ENCODE assay signal across 25 cellular contexts in the genomic region with DNA sequence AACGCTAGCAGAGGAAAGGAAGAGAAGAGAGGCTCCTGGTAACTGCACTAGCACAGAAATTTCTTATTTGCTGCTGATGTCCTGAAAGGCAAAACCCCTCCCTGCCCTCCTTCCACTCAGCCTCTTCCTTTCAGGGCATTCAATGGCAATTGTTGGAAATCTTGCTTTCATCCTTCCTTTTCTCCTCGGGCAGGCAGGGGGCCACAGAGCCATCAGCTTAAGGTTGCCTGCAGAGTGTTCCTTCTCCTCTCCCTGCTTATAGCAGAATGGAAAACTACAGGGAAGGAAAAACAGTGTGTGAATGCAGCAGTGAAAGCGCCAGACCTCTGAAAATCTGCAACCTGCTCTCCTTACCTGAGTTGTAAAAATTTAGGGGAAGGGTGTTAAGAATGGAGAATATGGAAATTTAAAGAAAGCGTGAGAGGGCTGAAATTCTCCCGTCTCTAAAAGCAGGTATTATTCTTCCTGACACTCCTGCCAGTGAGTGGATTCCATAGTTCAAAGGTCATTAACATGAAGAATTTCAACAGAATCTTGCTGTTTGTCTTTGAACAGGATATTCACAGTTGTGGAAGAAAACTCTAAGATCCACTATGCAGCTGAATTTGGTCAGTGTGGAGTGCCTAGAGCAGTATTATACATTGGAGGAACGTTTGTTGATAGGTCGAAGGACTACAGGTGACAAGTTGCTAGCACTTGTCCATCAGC.
DNase-seq lines count a peak whose midpoint lies in the region; ATAC-seq lines count a peak whose summit lies in the region.
"Had no signal": no experiment of that assay in that cellular context is flagged by ENCODE, and none has a peak within 500 bp of the region (broad histone marks: within the 10 kb centered on the region; RNA-seq: fewer than 3 reads in every experiment).

No MANE protein-coding gene starts in this region.

- no peak overlapping the region for H3K4me3 Mint-ChIP-seq in natural killer cell treated with Interleukin-12 subunit alpha and Interleukin-12 subunit beta and Interleukin-15 and Interleukin-18, amount 100 ng/mL, for 72 hours
- H3K4me3 Mint-ChIP-seq: activated CD4-positive, alpha-beta T cell treated with anti-CD3 and anti-CD28 coated beads, Interleukin-2, amount 10 ng/mL, durations not matched to agents 7 days and 5 days; activated CD8-positive, alpha-beta memory T cell treated with anti-CD3 and anti-CD28 coated beads, Interleukin-2, amount 10 ng/mL, durations not matched to agents 7 days and 5 days; HFFc6 had no signal

- H3K9me3 Mint-ChIP-seq in natural killer cell treated with Interleukin-12 subunit alpha and Interleukin-12 subunit beta and Interleukin-15 and Interleukin-18, amount 100 ng/mL, for 72 hours: peaks cover 5% of the 10 kb centered on the region

- no peak overlapping the region for H3K27ac Mint-ChIP-seq in natural killer cell treated with Interleukin-12 subunit alpha and Interleukin-12 subunit beta and Interleukin-15 and Interleukin-18, amount 100 ng/mL, for 72 hours
- H3K27ac Mint-ChIP-seq: activated CD4-positive, alpha-beta T cell treated with anti-CD3 and anti-CD28 coated beads, Interleukin-2, amount 10 ng/mL, durations not matched to agents 7 days and 5 days; activated CD8-positive, alpha-beta memory T cell treated with anti-CD3 and anti-CD28 coated beads, Interleukin-2, amount 10 ng/mL, durations not matched to agents 7 days and 5 days; HFFc6 had no signal

- H3K36me3 Mint-ChIP-seq in natural killer cell treated with Interleukin-12 subunit alpha and Interleukin-12 subunit beta and Interleukin-15 and Interleukin-18, amount 100 ng/mL, for 72 hours: no peaks in the 10 kb centered on the region
- H3K36me3 Mint-ChIP-seq: activated CD8-positive, alpha-beta memory T cell treated with anti-CD3 and anti-CD28 coated beads, Interleukin-2, amount 10 ng/mL, durations not matched to agents 7 days and 5 days had no signal

- no peak for ATAC-seq in natural killer cell treated with Interleukin-12 subunit alpha and Interleukin-12 subunit beta and Interleukin-15 and Interleukin-18, amount 100 ng/mL, for 72 hours
- ATAC-seq in GM18907 (IDR thresholded peaks at IDR 0.05; ENCODE audit: unreplicated experiment): no peak
- ATAC-seq: activated CD8-positive, alpha-beta memory T cell treated with anti-CD3 and anti-CD28 coated beads, Interleukin-2, amount 10 ng/mL, durations not matched to agents 7 days and 5 days; body of pancreas; Panc1 had no signal

- H3K4me1 Mint-ChIP-seq in natural killer cell treated with Interleukin-12 subunit alpha and Interleukin-12 subunit beta and Interleukin-15 and Interleukin-18, amount 100 ng/mL, for 72 hours (ENCODE audit: low read depth in 2 of 2): no peaks in the 10 kb centered on the region
- H3K4me1 Mint-ChIP-seq: activated CD4-positive, alpha-beta T cell treated with anti-CD3 and anti-CD28 coated beads, Interleukin-2, amount 10 ng/mL, durations not matched to agents 7 days and 5 days; activated CD8-positive, alpha-beta memory T cell treated with anti-CD3 and anti-CD28 coated beads, Interleukin-2, amount 10 ng/mL, durations not matched to agents 7 days and 5 days had no signal

- no peaks in the 10 kb centered on the region for H3K27me3 Mint-ChIP-seq in natural killer cell treated with Interleukin-12 subunit alpha and Interleukin-12 subunit beta and Interleukin-15 and Interleukin-18, amount 100 ng/mL, for 72 hours
- H3K27me3 Mint-ChIP-seq: activated CD4-positive, alpha-beta T cell treated with anti-CD3 and anti-CD28 coated beads, Interleukin-2, amount 10 ng/mL, durations not matched to agents 7 days and 5 days; activated CD8-positive, alpha-beta memory T cell treated with anti-CD3 and anti-CD28 coated beads, Interleukin-2, amount 10 ng/mL, durations not matched to agents 7 days and 5 days had no signal

- no peaks in the 10 kb centered on the region for H3K27me3 ChIP-seq in H7 (ENCODE audit: control insufficient read depth, insufficient read depth, low read length)
- H3K27me3 ChIP-seq: BLaER1, body of pancreas, dorsolateral prefrontal cortex had no signal

- DNase-seq in H7 (peak; percentile 59), ecto neural progenitor cell (ENCODE audit: low spot score) (peak; percentile 54), iPS-NIHi7 (ENCODE audit: extremely low spot score) (peak; percentile 78), pons (ENCODE audit: low spot score) (peak; percentile 8), NOMO-1 treated with DMSO at 0.1 percent for 48 hours (lab: John Stamatoyannopoulos, UW; ENCODE audit: unreplicated experiment) (no peak), KG1 (lab: John Stamatoyannopoulos, UW) (no peak)
- no peak for DNase-seq in natural killer cell treated with Interleukin-12 subunit alpha and Interleukin-12 subunit beta and Interleukin-15 and Interleukin-18, amount 100 ng/mL, for 72 hours (ENCODE audit: low spot score)
- DNase-seq: ACHN; activated CD4-positive, alpha-beta T cell treated with anti-CD3 and anti-CD28 coated beads, Interleukin-2, amount 10 ng/mL, durations not matched to agents 7 days and 5 days; activated CD8-positive, alpha-beta memory T cell treated with anti-CD3 and anti-CD28 coated beads, Interleukin-2, amount 10 ng/mL, durations not matched to agents 7 days and 5 days; activated naive CD4-positive, alpha-beta T cell treated with Interleukin-2 at 50 U/mL for 16 hours; body of pancreas; cerebellar nuclear complex; COR-L47; DMS79; HFFc6; nucleus accumbens; SIG-M5; stimulated activated CD4-positive, alpha-beta T cell treated with anti-CD3 and anti-CD28 coated beads, Interleukin-2, amount 100 ng/mL, for 24 hours; trophoblast cell; WERI-Rb-1 had no signal

- no peak overlapping the region for H3K4me3 ChIP-seq in H7 (ENCODE audit: insufficient read depth, low read depth, low read length)
- H3K4me3 ChIP-seq: BLaER1, body of pancreas, dorsolateral prefrontal cortex had no signal

- H3K36me3 ChIP-seq in H7 (replicated peaks; ENCODE audit: control insufficient read depth, insufficient read depth, low read length): no peaks in the 10 kb centered on the region
- H3K36me3 ChIP-seq: BLaER1, WERI-Rb-1 had no signal

Comparison
In these comparisons a context has a peak if more than half of its experiments do, and no peak if none do; other contexts are left out.
1. DNase-seq: peak in H7 (single experiment), ecto neural progenitor cell (single experiment), iPS-NIHi7 (single experiment) and pons (single experiment); none in NOMO-1 treated with DMSO at 0.1 percent for 48 hours (single experiment), natural killer cell treated with Interleukin-12 subunit alpha and Interleukin-12 subunit beta and Interleukin-15 and Interleukin-18, amount 100 ng/mL, for 72 hours (single experiment) and KG1 (single experiment).